In the genomic region with DNA sequence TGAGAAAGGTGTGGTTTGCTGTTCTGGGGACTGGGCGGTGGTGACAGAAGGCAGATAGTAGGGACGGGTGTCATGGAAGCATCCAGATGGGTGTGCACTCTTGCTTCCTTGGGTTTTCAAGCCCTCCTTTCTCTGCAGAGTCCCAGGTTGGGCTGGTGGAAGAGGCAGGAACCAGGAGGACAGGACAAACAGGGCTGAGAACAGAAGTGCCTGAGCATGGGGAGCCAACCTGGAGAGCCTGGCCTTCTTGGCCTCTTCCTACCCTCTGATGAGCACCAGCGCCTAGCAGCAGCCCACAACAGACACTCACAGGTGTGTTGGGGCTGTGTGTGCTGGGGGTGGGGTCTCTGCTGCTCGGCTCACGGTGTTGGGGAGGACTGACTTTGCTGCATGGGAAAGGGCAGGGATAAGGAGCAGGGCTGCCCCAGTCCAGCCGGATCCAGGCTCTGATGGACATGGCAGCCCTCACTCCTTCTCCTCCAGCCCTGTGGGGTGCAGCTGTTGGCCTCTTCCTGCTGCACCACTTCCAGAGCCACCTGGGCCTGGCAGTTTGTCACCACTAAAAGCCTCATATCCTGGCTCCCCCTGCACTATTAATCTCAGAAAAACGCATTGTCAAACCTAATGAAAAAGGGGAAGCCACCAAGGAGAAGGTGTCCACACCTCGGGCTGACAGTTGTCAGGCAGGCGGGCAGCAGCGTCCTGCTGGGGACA, we compare ENCODE assay signal across 25 cellular contexts.
"Had no signal": no experiment of that assay in that cellular context is flagged by ENCODE, and none has a peak within 500 bp of the region (broad histone marks: within the 10 kb centered on the region; RNA-seq: fewer than 3 reads in every experiment).

No MANE protein-coding gene starts in this region.

- H3K27ac ChIP-seq: ascending aorta, cardiac muscle cell, colonic mucosa, heart left ventricle, left lung, lower lobe of right lung, neutrophil, pancreas, psoas muscle, tibial nerve had no signal

- H3K4me1 ChIP-seq: ascending aorta, colonic mucosa, heart left ventricle, left lung, lower lobe of right lung, pancreas, psoas muscle, tibial nerve had no signal

- H3K4me3 Mint-ChIP-seq: activated CD4-positive, alpha-beta memory T cell treated with anti-CD3 and anti-CD28 coated beads for 36 hours; activated naive CD4-positive, alpha-beta T cell treated with anti-CD3 and anti-CD28 coated beads, Interleukin-2, amount 10 ng/mL, durations not matched to agents 7 days and 5 days; activated naive CD8-positive, alpha-beta T cell treated with anti-CD3 and anti-CD28 coated beads, Interleukin-2, amount 10 ng/mL, durations not matched to agents 7 days and 5 days; activated T-cell treated with anti-CD3 and anti-CD28 coated beads, Interleukin-2, amount 50 U/mL, for 24 hours; brain; natural killer cell treated with Interleukin-12 subunit alpha and Interleukin-12 subunit beta and Interleukin-15 and Interleukin-18, amount 100 ng/mL, for 72 hours; T-cell had no signal

- H3K27me3 ChIP-seq: ascending aorta, colonic mucosa, left lung, neutrophil, pancreas, tibial nerve had no signal

- H3K27me3 Mint-ChIP-seq: activated naive CD4-positive, alpha-beta T cell treated with anti-CD3 and anti-CD28 coated beads, Interleukin-2, amount 10 ng/mL, durations not matched to agents 7 days and 5 days had no signal

- H3K9me3 Mint-ChIP-seq: activated CD4-positive, alpha-beta memory T cell treated with anti-CD3 and anti-CD28 coated beads for 36 hours; activated naive CD4-positive, alpha-beta T cell treated with anti-CD3 and anti-CD28 coated beads, Interleukin-2, amount 10 ng/mL, durations not matched to agents 7 days and 5 days; activated T-cell treated with anti-CD3 and anti-CD28 coated beads, Interleukin-2, amount 50 U/mL, for 24 hours; natural killer cell treated with Interleukin-12 subunit alpha and Interleukin-12 subunit beta and Interleukin-15 and Interleukin-18, amount 100 ng/mL, for 72 hours; T-cell had no signal

- H3K36me3 Mint-ChIP-seq: activated CD4-positive, alpha-beta memory T cell treated with anti-CD3 and anti-CD28 coated beads for 36 hours; activated naive CD4-positive, alpha-beta T cell treated with anti-CD3 and anti-CD28 coated beads, Interleukin-2, amount 10 ng/mL, durations not matched to agents 7 days and 5 days; activated naive CD8-positive, alpha-beta T cell treated with anti-CD3 and anti-CD28 coated beads, Interleukin-2, amount 10 ng/mL, durations not matched to agents 7 days and 5 days; brain; natural killer cell treated with Interleukin-12 subunit alpha and Interleukin-12 subunit beta and Interleukin-15 and Interleukin-18, amount 100 ng/mL, for 72 hours; T-cell had no signal

- ATAC-seq: heart left ventricle, left lung, lower lobe of right lung, mucosa of descending colon, pancreas, psoas muscle, T-cell had no signal

- H3K9me3 ChIP-seq: ascending aorta, colonic mucosa, heart left ventricle, left lung, lower lobe of right lung, mucosa of descending colon, neutrophil, pancreas, psoas muscle, tibial nerve had no signal

- DNase-seq: activated CD4-positive, alpha-beta memory T cell treated with anti-CD3 and anti-CD28 coated beads for 36 hours; activated CD4-positive, alpha-beta T cell treated with anti-CD3 and anti-CD28 coated beads for 4 hours; activated CD8-positive, alpha-beta memory T cell treated with anti-CD3 and anti-CD28 coated beads, Interleukin-2, amount 50 U/mL, for 48 hours; activated gamma-delta T cell; activated naive CD4-positive, alpha-beta T cell treated with anti-CD3 and anti-CD28 coated beads, Interleukin-2, amount 10 ng/mL, durations not matched to agents 7 days and 5 days; activated naive CD8-positive, alpha-beta T cell treated with anti-CD3 and anti-CD28 coated beads, Interleukin-2, amount 10 ng/mL, durations not matched to agents 7 days and 5 days; activated T-cell treated with anti-CD3 and anti-CD28 coated beads, Interleukin-2, amount 50 U/mL, for 24 hours; cerebellar nuclear complex; colonic mucosa; foreskin fibroblast; heart left ventricle; left lung; lower lobe of right lung; mucosa of descending colon; pancreas; psoas muscle; stimulated activated naive CD4-positive, alpha-beta T cell; T-cell had no signal

- H3K4me1 Mint-ChIP-seq: activated naive CD4-positive, alpha-beta T cell treated with anti-CD3 and anti-CD28 coated beads, Interleukin-2, amount 10 ng/mL, durations not matched to agents 7 days and 5 days; activated naive CD8-positive, alpha-beta T cell treated with anti-CD3 and anti-CD28 coated beads, Interleukin-2, amount 10 ng/mL, durations not matched to agents 7 days and 5 days; T-cell had no signal

- H3K36me3 ChIP-seq: ascending aorta, cardiac muscle cell, colonic mucosa, heart left ventricle, left lung, lower lobe of right lung, neutrophil, pancreas, tibial nerve had no signal

- H3K4me3 ChIP-seq: ascending aorta, cardiac muscle cell, colonic mucosa, heart left ventricle, left lung, lower lobe of right lung, mucosa of descending colon, pancreas, psoas muscle, tibial nerve had no signal

- FAIRE-seq: endothelial cell of umbilical vein, pancreas had no signal

- H3K27ac Mint-ChIP-seq: activated CD4-positive, alpha-beta memory T cell treated with anti-CD3 and anti-CD28 coated beads for 36 hours; activated naive CD4-positive, alpha-beta T cell treated with anti-CD3 and anti-CD28 coated beads, Interleukin-2, amount 10 ng/mL, durations not matched to agents 7 days and 5 days; activated naive CD8-positive, alpha-beta T cell treated with anti-CD3 and anti-CD28 coated beads, Interleukin-2, amount 10 ng/mL, durations not matched to agents 7 days and 5 days; activated T-cell treated with anti-CD3 and anti-CD28 coated beads, Interleukin-2, amount 50 U/mL, for 24 hours; natural killer cell treated with Interleukin-12 subunit alpha and Interleukin-12 subunit beta and Interleukin-15 and Interleukin-18, amount 100 ng/mL, for 72 hours; T-cell had no signal
